Comparison of ENCODE assay signal across 2 cellular contexts in the genomic region with DNA sequence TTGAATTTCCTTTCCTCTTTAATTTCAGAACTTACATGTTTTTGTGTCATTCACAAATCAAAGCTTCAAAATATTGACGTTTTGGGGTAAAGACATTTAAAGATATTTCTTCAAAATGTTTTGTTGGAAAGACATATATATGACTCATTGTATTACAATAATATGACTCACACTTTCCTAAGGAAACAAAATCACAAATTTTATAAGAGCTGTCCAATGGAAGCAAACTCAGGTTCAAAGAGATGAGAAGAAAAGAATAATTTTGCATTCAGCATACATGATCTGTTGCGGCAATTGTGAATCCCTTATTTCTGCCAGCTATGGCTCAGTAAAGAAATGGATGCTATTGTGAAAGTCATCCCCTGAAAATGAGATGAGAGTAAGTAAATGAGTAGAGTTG.
TF ChIP-seq lines count a peak whose summit lies in the region.

No MANE protein-coding gene starts in this region.

TF ChIP-seq in A549, 52 proteins besides CTCF, POLR2A, EP300 and RAD21:
- peak; percentile 33; the same call in 1 of the 2 replicates for TF ChIP-seq FOSL2 (IDR thresholded peaks at IDR 0.05)
- TF ChIP-seq FOSL2 (CRISPR knock-in tag; IDR thresholded peaks at IDR 0.05): peak; percentile 80
- TF ChIP-seq MAFK (IDR thresholded peaks at IDR 0.05; ENCODE audit: partially characterized antibody): no peak
- TF ChIP-seq JUNB (IDR thresholded peaks at IDR 0.05): 0 out of 2 replicates have a peak, but pooled peaks have one; percentile 31
- no peak for TF ChIP-seq HOXA7 (CRISPR knock-in tag; IDR thresholded peaks at IDR 0.05)
- no peak for TF ChIP-seq ESRRA (IDR thresholded peaks at IDR 0.05; ENCODE audit: borderline replicate concordance, low read length)
- TF ChIP-seq EHMT2 (IDR thresholded peaks at IDR 0.05; ENCODE audit: low read depth): no peak
- no peak for TF ChIP-seq RFX5 (IDR thresholded peaks at IDR 0.05)
- no peak for TF ChIP-seq TFCP2L1 (CRISPR knock-in tag; IDR thresholded peaks at IDR 0.05)
- TF ChIP-seq, protein P1, sequence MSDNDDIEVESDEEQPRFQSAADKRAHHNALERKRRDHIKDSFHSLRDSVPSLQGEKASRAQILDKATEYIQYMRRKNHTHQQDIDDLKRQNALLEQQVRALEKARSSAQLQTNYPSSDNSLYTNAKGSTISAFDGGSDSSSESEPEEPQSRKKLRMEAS (IDR thresholded peaks at IDR 0.05): no peak
- no peak for TF ChIP-seq CBX2 (IDR thresholded peaks at IDR 0.05; ENCODE audit: borderline replicate concordance, low read depth)
- TF ChIP-seq CEBPB (IDR thresholded peaks at IDR 0.05): no peak

TF ChIP-seq in IMR-90, 13 proteins besides CTCF, POLR2A, EP300 and RAD21 (continued from another document):
- TF ChIP-seq FOS (IDR thresholded peaks at IDR 0.05; ENCODE audit: low read depth, low read length): 0 out of 2 replicates have a peak, but pooled peaks have one; percentile 32
- no peak for TF ChIP-seq NFE2L2 (IDR thresholded peaks at IDR 0.05; ENCODE audit: low read depth, low read length)
- TF ChIP-seq, protein P2, sequence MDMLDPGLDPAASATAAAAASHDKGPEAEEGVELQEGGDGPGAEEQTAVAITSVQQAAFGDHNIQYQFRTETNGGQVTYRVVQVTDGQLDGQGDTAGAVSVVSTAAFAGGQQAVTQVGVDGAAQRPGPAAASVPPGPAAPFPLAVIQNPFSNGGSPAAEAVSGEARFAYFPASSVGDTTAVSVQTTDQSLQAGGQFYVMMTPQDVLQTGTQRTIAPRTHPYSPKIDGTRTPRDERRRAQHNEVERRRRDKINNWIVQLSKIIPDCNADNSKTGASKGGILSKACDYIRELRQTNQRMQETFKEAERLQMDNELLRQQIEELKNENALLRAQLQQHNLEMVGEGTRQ (IDR thresholded peaks at IDR 0.05; ENCODE audit: low read depth, low read length): no peak
